Comparison of ENCODE assay signal across 1 cellular context in the genomic region with DNA sequence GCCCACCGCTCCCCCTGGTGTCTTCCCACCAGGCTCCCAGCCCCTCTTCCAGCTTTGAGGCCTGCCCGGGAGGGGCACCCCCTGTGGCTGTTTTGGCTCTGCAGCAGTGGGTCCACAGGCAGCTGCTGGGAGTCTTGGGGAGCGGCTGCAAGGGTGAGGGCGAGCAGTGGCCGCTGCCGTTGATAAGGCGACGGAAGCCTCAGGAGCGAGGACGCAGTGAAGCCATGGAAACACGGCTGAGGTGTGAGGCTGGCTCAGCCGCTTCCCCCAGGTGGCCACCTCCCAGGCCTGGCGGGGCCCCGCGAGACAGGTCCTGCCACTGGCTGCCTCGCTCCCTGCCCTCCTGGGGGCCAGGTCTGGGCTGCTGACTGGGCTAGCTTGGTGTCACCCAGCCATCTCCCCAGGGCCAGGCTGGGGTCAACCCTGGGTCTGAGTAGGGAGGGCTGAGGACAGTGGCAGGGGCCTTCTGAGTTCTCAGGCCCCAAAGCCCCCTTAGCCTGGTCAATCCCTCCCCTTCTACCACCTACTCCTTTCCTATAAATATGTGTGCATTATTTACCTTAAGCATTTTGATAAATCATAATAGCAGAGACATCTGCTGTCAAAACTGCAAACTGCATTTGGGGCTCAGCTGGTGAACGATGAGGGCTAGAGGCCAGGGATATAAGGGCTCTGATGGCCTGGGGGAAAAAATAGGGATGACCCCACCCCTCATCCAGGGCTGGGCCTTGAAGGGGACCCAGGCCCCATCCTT.
TF ChIP-seq lines count a peak whose summit lies in the region.

No MANE protein-coding gene starts in this region.

TF ChIP-seq in HepG2, 621 proteins besides CTCF, POLR2A, EP300 and RAD21 (continued from another document and continues in another):
- TF ChIP-seq, protein P1, sequence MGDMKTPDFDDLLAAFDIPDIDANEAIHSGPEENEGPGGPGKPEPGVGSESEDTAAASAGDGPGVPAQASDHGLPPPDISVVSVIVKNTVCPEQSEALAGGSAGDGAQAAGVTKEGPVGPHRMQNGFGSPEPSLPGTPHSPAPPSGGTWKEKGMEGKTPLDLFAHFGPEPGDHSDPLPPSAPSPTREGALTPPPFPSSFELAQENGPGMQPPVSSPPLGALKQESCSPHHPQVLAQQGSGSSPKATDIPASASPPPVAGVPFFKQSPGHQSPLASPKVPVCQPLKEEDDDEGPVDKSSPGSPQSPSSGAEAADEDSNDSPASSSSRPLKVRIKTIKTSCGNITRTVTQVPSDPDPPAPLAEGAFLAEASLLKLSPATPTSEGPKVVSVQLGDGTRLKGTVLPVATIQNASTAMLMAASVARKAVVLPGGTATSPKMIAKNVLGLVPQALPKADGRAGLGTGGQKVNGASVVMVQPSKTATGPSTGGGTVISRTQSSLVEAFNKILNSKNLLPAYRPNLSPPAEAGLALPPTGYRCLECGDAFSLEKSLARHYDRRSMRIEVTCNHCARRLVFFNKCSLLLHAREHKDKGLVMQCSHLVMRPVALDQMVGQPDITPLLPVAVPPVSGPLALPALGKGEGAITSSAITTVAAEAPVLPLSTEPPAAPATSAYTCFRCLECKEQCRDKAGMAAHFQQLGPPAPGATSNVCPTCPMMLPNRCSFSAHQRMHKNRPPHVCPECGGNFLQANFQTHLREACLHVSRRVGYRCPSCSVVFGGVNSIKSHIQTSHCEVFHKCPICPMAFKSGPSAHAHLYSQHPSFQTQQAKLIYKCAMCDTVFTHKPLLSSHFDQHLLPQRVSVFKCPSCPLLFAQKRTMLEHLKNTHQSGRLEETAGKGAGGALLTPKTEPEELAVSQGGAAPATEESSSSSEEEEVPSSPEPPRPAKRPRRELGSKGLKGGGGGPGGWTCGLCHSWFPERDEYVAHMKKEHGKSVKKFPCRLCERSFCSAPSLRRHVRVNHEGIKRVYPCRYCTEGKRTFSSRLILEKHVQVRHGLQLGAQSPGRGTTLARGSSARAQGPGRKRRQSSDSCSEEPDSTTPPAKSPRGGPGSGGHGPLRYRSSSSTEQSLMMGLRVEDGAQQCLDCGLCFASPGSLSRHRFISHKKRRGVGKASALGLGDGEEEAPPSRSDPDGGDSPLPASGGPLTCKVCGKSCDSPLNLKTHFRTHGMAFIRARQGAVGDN (CRISPR knock-in tag; IDR thresholded peaks at IDR 0.05) = peak; percentile 59
- TF ChIP-seq ZNF768 (CRISPR knock-in tag; IDR thresholded peaks at IDR 0.05) (peak; percentile 34; the same call in 1 of the 2 replicates), MAZ (IDR thresholded peaks at IDR 0.05; ENCODE audit: borderline replicate concordance, low read depth, low read length) (no peak), MAZ (CRISPR knock-in tag; IDR thresholded peaks at IDR 0.05; ENCODE audit: low read depth) (0 out of 2 replicates have a peak, but pooled peaks have one; percentile 35), SALL1 (CRISPR knock-in tag; IDR thresholded peaks at IDR 0.05) (peak; percentile 14; the same call in 1 of the 2 replicates), TCF7L2 (IDR thresholded peaks at IDR 0.05; ENCODE audit: low read depth, low read length) (no peak), ZNF547 (CRISPR knock-in tag; IDR thresholded peaks at IDR 0.05) (no peak), ZNF510 (CRISPR knock-in tag; IDR thresholded peaks at IDR 0.05; ENCODE audit: low read depth) (no peak), ZNF441 (CRISPR knock-in tag; IDR thresholded peaks at IDR 0.05; ENCODE audit: borderline replicate concordance) (no peak), ZNF549 (CRISPR knock-in tag; IDR thresholded peaks at IDR 0.05) (no peak), ZIK1 (CRISPR knock-in tag; IDR thresholded peaks at IDR 0.05; ENCODE audit: borderline replicate concordance, low read depth) (no peak), ZNF33A (CRISPR knock-in tag; IDR thresholded peaks at IDR 0.05; ENCODE audit: borderline replicate concordance) (no peak), ZNF747 (CRISPR knock-in tag; IDR thresholded peaks at IDR 0.05; ENCODE audit: borderline replicate concordance) (no peak), THAP11 (CRISPR knock-in tag; IDR thresholded peaks at IDR 0.05) (no peak), HNRNPL (IDR thresholded peaks at IDR 0.05; ENCODE audit: low read depth, low read length) (0 out of 2 replicates have a peak, but pooled peaks have one; percentile 34), REL (CRISPR knock-in tag; conservative IDR thresholded peaks at IDR 0.05) (no peak), ATF7-NPFF (CRISPR knock-in tag; IDR thresholded peaks at IDR 0.05; ENCODE audit: low read depth) (no peak), SOX6 (IDR thresholded peaks at IDR 0.05) (no peak), SOX6 (CRISPR knock-in tag; IDR thresholded peaks at IDR 0.05) (0 out of 2 replicates have a peak, but pooled peaks have one; percentile 29), GABPB1 (CRISPR knock-in tag; IDR thresholded peaks at IDR 0.05) (peak; percentile 20; the same call in 1 of the 2 replicates), HOXA7 (CRISPR knock-in tag; IDR thresholded peaks at IDR 0.05) (no peak)
- TF ChIP-seq, protein P2, sequence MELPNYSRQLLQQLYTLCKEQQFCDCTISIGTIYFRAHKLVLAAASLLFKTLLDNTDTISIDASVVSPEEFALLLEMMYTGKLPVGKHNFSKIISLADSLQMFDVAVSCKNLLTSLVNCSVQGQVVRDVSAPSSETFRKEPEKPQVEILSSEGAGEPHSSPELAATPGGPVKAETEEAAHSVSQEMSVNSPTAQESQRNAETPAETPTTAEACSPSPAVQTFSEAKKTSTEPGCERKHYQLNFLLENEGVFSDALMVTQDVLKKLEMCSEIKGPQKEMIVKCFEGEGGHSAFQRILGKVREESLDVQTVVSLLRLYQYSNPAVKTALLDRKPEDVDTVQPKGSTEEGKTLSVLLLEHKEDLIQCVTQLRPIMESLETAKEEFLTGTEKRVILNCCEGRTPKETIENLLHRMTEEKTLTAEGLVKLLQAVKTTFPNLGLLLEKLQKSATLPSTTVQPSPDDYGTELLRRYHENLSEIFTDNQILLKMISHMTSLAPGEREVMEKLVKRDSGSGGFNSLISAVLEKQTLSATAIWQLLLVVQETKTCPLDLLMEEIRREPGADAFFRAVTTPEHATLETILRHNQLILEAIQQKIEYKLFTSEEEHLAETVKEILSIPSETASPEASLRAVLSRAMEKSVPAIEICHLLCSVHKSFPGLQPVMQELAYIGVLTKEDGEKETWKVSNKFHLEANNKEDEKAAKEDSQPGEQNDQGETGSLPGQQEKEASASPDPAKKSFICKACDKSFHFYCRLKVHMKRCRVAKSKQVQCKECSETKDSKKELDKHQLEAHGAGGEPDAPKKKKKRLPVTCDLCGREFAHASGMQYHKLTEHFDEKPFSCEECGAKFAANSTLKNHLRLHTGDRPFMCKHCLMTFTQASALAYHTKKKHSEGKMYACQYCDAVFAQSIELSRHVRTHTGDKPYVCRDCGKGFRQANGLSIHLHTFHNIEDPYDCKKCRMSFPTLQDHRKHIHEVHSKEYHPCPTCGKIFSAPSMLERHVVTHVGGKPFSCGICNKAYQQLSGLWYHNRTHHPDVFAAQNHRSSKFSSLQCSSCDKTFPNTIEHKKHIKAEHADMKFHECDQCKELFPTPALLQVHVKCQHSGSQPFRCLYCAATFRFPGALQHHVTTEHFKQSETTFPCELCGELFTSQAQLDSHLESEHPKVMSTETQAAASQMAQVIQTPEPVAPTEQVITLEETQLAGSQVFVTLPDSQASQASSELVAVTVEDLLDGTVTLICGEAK (IDR thresholded peaks at IDR 0.05) = no peak
- TF ChIP-seq, protein P2 (CRISPR knock-in tag; IDR thresholded peaks at IDR 0.05) = no peak
- TF ChIP-seq, protein P3, sequence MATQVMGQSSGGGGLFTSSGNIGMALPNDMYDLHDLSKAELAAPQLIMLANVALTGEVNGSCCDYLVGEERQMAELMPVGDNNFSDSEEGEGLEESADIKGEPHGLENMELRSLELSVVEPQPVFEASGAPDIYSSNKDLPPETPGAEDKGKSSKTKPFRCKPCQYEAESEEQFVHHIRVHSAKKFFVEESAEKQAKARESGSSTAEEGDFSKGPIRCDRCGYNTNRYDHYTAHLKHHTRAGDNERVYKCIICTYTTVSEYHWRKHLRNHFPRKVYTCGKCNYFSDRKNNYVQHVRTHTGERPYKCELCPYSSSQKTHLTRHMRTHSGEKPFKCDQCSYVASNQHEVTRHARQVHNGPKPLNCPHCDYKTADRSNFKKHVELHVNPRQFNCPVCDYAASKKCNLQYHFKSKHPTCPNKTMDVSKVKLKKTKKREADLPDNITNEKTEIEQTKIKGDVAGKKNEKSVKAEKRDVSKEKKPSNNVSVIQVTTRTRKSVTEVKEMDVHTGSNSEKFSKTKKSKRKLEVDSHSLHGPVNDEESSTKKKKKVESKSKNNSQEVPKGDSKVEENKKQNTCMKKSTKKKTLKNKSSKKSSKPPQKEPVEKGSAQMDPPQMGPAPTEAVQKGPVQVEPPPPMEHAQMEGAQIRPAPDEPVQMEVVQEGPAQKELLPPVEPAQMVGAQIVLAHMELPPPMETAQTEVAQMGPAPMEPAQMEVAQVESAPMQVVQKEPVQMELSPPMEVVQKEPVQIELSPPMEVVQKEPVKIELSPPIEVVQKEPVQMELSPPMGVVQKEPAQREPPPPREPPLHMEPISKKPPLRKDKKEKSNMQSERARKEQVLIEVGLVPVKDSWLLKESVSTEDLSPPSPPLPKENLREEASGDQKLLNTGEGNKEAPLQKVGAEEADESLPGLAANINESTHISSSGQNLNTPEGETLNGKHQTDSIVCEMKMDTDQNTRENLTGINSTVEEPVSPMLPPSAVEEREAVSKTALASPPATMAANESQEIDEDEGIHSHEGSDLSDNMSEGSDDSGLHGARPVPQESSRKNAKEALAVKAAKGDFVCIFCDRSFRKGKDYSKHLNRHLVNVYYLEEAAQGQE (IDR thresholded peaks at IDR 0.05; ENCODE audit: borderline replicate concordance in 1 of 2, low read depth in 1 of 2, low read length in 2 of 2) = no peak
- TF ChIP-seq, protein P4, sequence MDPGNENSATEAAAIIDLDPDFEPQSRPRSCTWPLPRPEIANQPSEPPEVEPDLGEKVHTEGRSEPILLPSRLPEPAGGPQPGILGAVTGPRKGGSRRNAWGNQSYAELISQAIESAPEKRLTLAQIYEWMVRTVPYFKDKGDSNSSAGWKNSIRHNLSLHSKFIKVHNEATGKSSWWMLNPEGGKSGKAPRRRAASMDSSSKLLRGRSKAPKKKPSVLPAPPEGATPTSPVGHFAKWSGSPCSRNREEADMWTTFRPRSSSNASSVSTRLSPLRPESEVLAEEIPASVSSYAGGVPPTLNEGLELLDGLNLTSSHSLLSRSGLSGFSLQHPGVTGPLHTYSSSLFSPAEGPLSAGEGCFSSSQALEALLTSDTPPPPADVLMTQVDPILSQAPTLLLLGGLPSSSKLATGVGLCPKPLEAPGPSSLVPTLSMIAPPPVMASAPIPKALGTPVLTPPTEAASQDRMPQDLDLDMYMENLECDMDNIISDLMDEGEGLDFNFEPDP (CRISPR knock-in tag; conservative IDR thresholded peaks at IDR 0.05) = no peak
- TF ChIP-seq, protein P5, sequence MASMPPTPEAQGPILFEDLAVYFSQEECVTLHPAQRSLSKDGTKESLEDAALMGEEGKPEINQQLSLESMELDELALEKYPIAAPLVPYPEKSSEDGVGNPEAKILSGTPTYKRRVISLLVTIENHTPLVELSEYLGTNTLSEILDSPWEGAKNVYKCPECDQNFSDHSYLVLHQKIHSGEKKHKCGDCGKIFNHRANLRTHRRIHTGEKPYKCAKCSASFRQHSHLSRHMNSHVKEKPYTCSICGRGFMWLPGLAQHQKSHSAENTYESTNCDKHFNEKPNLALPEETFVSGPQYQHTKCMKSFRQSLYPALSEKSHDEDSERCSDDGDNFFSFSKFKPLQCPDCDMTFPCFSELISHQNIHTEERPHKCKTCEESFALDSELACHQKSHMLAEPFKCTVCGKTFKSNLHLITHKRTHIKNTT (CRISPR knock-in tag; IDR thresholded peaks at IDR 0.05) = no peak
- TF ChIP-seq, protein P6, sequence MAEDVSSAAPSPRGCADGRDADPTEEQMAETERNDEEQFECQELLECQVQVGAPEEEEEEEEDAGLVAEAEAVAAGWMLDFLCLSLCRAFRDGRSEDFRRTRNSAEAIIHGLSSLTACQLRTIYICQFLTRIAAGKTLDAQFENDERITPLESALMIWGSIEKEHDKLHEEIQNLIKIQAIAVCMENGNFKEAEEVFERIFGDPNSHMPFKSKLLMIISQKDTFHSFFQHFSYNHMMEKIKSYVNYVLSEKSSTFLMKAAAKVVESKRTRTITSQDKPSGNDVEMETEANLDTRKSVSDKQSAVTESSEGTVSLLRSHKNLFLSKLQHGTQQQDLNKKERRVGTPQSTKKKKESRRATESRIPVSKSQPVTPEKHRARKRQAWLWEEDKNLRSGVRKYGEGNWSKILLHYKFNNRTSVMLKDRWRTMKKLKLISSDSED (CRISPR knock-in tag; IDR thresholded peaks at IDR 0.05) = no peak
